ENCODE assay signal across 1 cellular context in genomic region chr2:190888449-190888848, GRCh38.
A peak's percentile ranks its signal among the peaks of the same experiment; 100 is the strongest.
TF ChIP-seq lines count a peak whose summit lies in the region.

No MANE protein-coding gene starts in this region.

TF ChIP-seq in GM12878, 131 proteins besides CTCF, POLR2A, EP300 and RAD21:
- TF ChIP-seq MYC (IDR thresholded peaks at IDR 0.05; ENCODE audit: insufficient read depth, insufficient read length, insufficient replicate concordance, low read length, severe bottlenecking): no peak
- peak; percentile 90 for TF ChIP-seq ZBTB40 (IDR thresholded peaks at IDR 0.05; ENCODE audit: borderline replicate concordance)
